In genomic region chr17:78185981-78186688, GRCh38 we compare ENCODE assay signal across 6 cellular contexts. TPM values are rescaled to one million over a fixed set of nuclear protein-coding genes. Genes with fewer than 3 reads are reported as not detected.
DNase-seq lines count a peak whose midpoint lies in the region; ATAC-seq lines count a peak whose summit lies in the region.

No MANE protein-coding gene starts in this region.

- H3K27ac ChIP-seq in CD4-positive, CD25-positive, alpha-beta regulatory T cell (ENCODE audit: insufficient read depth, low read length, poor library complexity, severe bottlenecking): no peak overlapping the region
- H3K27ac ChIP-seq in ectodermal cell (ENCODE audit: insufficient read depth, low read depth, low read length, poor library complexity, severe bottlenecking) (no peak overlapping the region), skin epidermis (peak overlapping the region in 9 of 21 experiments; percentile 22 to 79 (median 60))

- no peak for ATAC-seq in CD4-positive, CD25-positive, alpha-beta regulatory T cell (ENCODE audit: low read depth in 2 of 2)
- ATAC-seq in GM18520 (IDR thresholded peaks at IDR 0.05; ENCODE audit: unreplicated experiment) (no peak), HG02588 (IDR thresholded peaks at IDR 0.05; ENCODE audit: unreplicated experiment) (no peak)

- H3K36me3 ChIP-seq in CD4-positive, CD25-positive, alpha-beta regulatory T cell (ENCODE audit: control insufficient read depth, insufficient read depth, low read length): no peaks in the 10 kb centered on the region
- peaks cover 20% of the 10 kb centered on the region for H3K36me3 ChIP-seq in ectodermal cell (ENCODE audit: control insufficient read depth, insufficient read depth, low read length)

- H3K27me3 Mint-ChIP-seq in CD4-positive, CD25-positive, alpha-beta regulatory T cell: no peaks in the 10 kb centered on the region

- peak overlapping the region; percentile 26 for H3K4me3 ChIP-seq in CD4-positive, CD25-positive, alpha-beta regulatory T cell (ENCODE audit: low read depth, low read length)
- H3K4me3 ChIP-seq in ectodermal cell (ENCODE audit: insufficient read depth, low read depth, low read length): peak overlapping the region; percentile 57
- peak overlapping the region; percentile 43 to 54 (median 46) for H3K4me3 ChIP-seq in skin epidermis

- H3K4me3 Mint-ChIP-seq in CD4-positive, CD25-positive, alpha-beta regulatory T cell: peak overlapping the region; percentile 27 to 76 (median 74)

- H3K4me1 ChIP-seq in CD4-positive, CD25-positive, alpha-beta regulatory T cell (ENCODE audit: control insufficient read depth, insufficient read depth, low read length, poor library complexity, severe bottlenecking): peaks cover 19% of the 10 kb centered on the region
- peaks cover 24% of the 10 kb centered on the region for H3K4me1 ChIP-seq in ectodermal cell (ENCODE audit: control insufficient read depth, insufficient read depth, low read length)

- 64 to 68% methylated on average over 9 to 10 of the region's 10 CpGs for WGBS in ectodermal cell, 2 experiments

- peaks cover 2 to 28% (median 12%) of the 10 kb centered on the region in 4 donors for H3K4me1 Mint-ChIP-seq in CD4-positive, CD25-positive, alpha-beta regulatory T cell

- peak in 1 of 3 donors; percentile 35 for DNase-seq in CD4-positive, CD25-positive, alpha-beta regulatory T cell
- DNase-seq in NAMALWA (ENCODE audit: low spot score): peak; percentile 58

- no peak overlapping the region for H3K27ac Mint-ChIP-seq in CD4-positive, CD25-positive, alpha-beta regulatory T cell

- H3K9me3 Mint-ChIP-seq in CD4-positive, CD25-positive, alpha-beta regulatory T cell: no peaks in the 10 kb centered on the region

- H3K36me3 Mint-ChIP-seq in CD4-positive, CD25-positive, alpha-beta regulatory T cell: no peaks in the 10 kb centered on the region

- no peaks in the 10 kb centered on the region for H3K9me3 ChIP-seq in CD4-positive, CD25-positive, alpha-beta regulatory T cell (ENCODE audit: control insufficient read depth in 2 of 2, low read length in 2 of 2)
- H3K9me3 ChIP-seq in ectodermal cell (ENCODE audit: control insufficient read depth, low read length): no peaks in the 10 kb centered on the region

- no peaks in the 10 kb centered on the region for H3K27me3 ChIP-seq in CD4-positive, CD25-positive, alpha-beta regulatory T cell (ENCODE audit: control insufficient read depth, insufficient read depth, low read length)
- H3K27me3 ChIP-seq in ectodermal cell (ENCODE audit: control insufficient read depth, insufficient read depth, low read length, poor library complexity, severe bottlenecking): no peaks in the 10 kb centered on the region

RNA-seq across cellular contexts. Expression of gene TK1, which starts 0.7 kb away (rescaled TPM):
- 3.2 TPM for total RNA-seq in CD4-positive, CD25-positive, alpha-beta regulatory T cell
- 10 to 100 TPM; 12.4 to 33.8 (median 15.0) TPM for polyA plus RNA-seq in CD4-positive, CD25-positive, alpha-beta regulatory T cell
- polyA plus RNA-seq in ectodermal cell (2013, experiment 1 of 4): 64.2 TPM
- 70.1 TPM for polyA plus RNA-seq in ectodermal cell (2013, experiment 2 of 4)
- 52.4 TPM for polyA plus RNA-seq in ectodermal cell (2013, experiment 3 of 4)
- polyA plus RNA-seq in ectodermal cell (2013, experiment 4 of 4): 49.5 TPM

RNA-seq across cellular contexts. Expression of gene AFMID, which starts 1.0 kb away (rescaled TPM):
- 3.5 TPM for total RNA-seq in CD4-positive, CD25-positive, alpha-beta regulatory T cell
- polyA plus RNA-seq in CD4-positive, CD25-positive, alpha-beta regulatory T cell: 1 to 10 TPM; 1.8 to 5.5 (median 2.6) TPM
- polyA plus RNA-seq in ectodermal cell (2013, experiment 1 of 4): 72.6 TPM
- polyA plus RNA-seq in ectodermal cell (2013, experiment 2 of 4): 72.7 TPM
- polyA plus RNA-seq in ectodermal cell (2013, experiment 3 of 4): 61.1 TPM
- polyA plus RNA-seq in ectodermal cell (2013, experiment 4 of 4): 77.0 TPM

RNA-seq across cellular contexts. Expression of gene SYNGR2, which starts 17.8 kb away (rescaled TPM):
- total RNA-seq in CD4-positive, CD25-positive, alpha-beta regulatory T cell: 58.5 TPM
- 100 to 1,000 TPM; 156 to 180 (median 170) TPM for polyA plus RNA-seq in CD4-positive, CD25-positive, alpha-beta regulatory T cell
- 25.7 TPM for polyA plus RNA-seq in ectodermal cell (2013, experiment 1 of 4)
- 29.8 TPM for polyA plus RNA-seq in ectodermal cell (2013, experiment 2 of 4)
- polyA plus RNA-seq in ectodermal cell (2013, experiment 3 of 4): 23.1 TPM
- polyA plus RNA-seq in ectodermal cell (2013, experiment 4 of 4): 21.3 TPM

RNA-seq across cellular contexts. Expression of gene BIRC5, which starts 27.9 kb away (rescaled TPM):
- 2.7 TPM for total RNA-seq in CD4-positive, CD25-positive, alpha-beta regulatory T cell
- 10 to 100 TPM in 1 of 4 donors, 1 to 10 TPM in 3; 2.8 to 11.5 (median 7.5) TPM for polyA plus RNA-seq in CD4-positive, CD25-positive, alpha-beta regulatory T cell
- 123 TPM for polyA plus RNA-seq in ectodermal cell (2013, experiment 1 of 4)
- 122 TPM for polyA plus RNA-seq in ectodermal cell (2013, experiment 2 of 4)
- 113 TPM for polyA plus RNA-seq in ectodermal cell (2013, experiment 3 of 4)
- polyA plus RNA-seq in ectodermal cell (2013, experiment 4 of 4): 113 TPM

RNA-seq across cellular contexts. Expression of gene C17orf99, which starts 40.0 kb away (rescaled TPM):
- not detected for total RNA-seq in CD4-positive, CD25-positive, alpha-beta regulatory T cell
- not detected for polyA plus RNA-seq in CD4-positive, CD25-positive, alpha-beta regulatory T cell
- not detected for polyA plus RNA-seq in ectodermal cell (2013, experiment 1 of 4)
- not detected for polyA plus RNA-seq in ectodermal cell (2013, experiment 2 of 4)
- not detected for polyA plus RNA-seq in ectodermal cell (2013, experiment 3 of 4)
- not detected for polyA plus RNA-seq in ectodermal cell (2013, experiment 4 of 4)
